19 cellular contexts compared by ENCODE assay signal in genomic region chr2:177694348-177694747, GRCh38.
DNase-seq lines count a peak whose midpoint lies in the region; ATAC-seq, FAIRE-seq and TF ChIP-seq lines count a peak whose summit lies in the region.
"Had no signal": no experiment of that assay in that cellular context is flagged by ENCODE, and none has a peak within 500 bp of the region (broad histone marks: within the 10 kb centered on the region; RNA-seq: fewer than 3 reads in every experiment).

No MANE protein-coding gene starts in this region.

- H3K4me3 Mint-ChIP-seq in mesothelial cell of epicardium: no peak overlapping the region
- H3K4me3 Mint-ChIP-seq: CD4-positive, alpha-beta memory T cell; GM23338; H9; HFFc6 had no signal

- TF ChIP-seq RAD21 in K562 (CRISPR knock-in tag; conservative IDR thresholded peaks at IDR 0.05 in 1 of 2, IDR thresholded peaks at IDR 0.05 in 1 of 2): no peak

- TF ChIP-seq CTCF in K562 (IDR thresholded peaks at IDR 0.05 in 2 of 3, conservative IDR thresholded peaks at IDR 0.05 in 1 of 3; ENCODE audit: insufficient read depth in 2 of 3, low read depth in 1 of 3, low read length in 3 of 3): no peak
- TF ChIP-seq CTCF in mesothelial cell of epicardium (IDR thresholded peaks at IDR 0.05; ENCODE audit: unreplicated experiment): no peak
- TF ChIP-seq CTCF in smooth muscle cell (IDR thresholded peaks at IDR 0.05; ENCODE audit: borderline replicate concordance, insufficient read depth, poor library complexity, severe bottlenecking): no peak

- H2AFZ ChIP-seq in K562 (ENCODE audit: low read depth, low read length) (no peak overlapping the region), smooth muscle cell (ENCODE audit: low read depth) (no peak overlapping the region)
- H2AFZ ChIP-seq: GM23338 had no signal

- H3K4me2 ChIP-seq in K562 (ENCODE audit: insufficient read depth, low read length) (no peak overlapping the region), smooth muscle cell (peak overlapping the region; percentile 9)
- H3K4me2 ChIP-seq: GM23338 had no signal

- DNase-seq in K562 (ENCODE audit: extremely low read depth in 1 of 4, low spot score in 3 of 4) (no peak), mesothelial cell of epicardium (ENCODE audit: low spot score in 2 of 2, unreplicated experiment in 2 of 2) (no peak), smooth muscle cell (lab: John Stamatoyannopoulos, UW; ENCODE audit: unreplicated experiment) (no peak), NCI-H128 (lab: John Stamatoyannopoulos, UW; ENCODE audit: unreplicated experiment) (no peak), ecto neural progenitor cell (ENCODE audit: low spot score) (no peak)
- DNase-seq: C1 segment of cervical spinal cord; Calu3; CD4-positive, alpha-beta memory T cell; COR-L47; DMS53; DMS79 treated with DMSO at 0.1 percent for 48 hours; GF-D8; H9; HFFc6 had no signal

- no peaks in the 10 kb centered on the region for H3F3A ChIP-seq in smooth muscle cell (ENCODE audit: low read depth)

- no TSS peak for BruUV-seq in K562 (replicated peaks; lab: Mats Ljungman, UMichigan)

- H3K9me3 Mint-ChIP-seq in mesothelial cell of epicardium: no peaks in the 10 kb centered on the region
- H3K9me3 Mint-ChIP-seq: CD4-positive, alpha-beta memory T cell; GM23338; H9; HFFc6 had no signal

- H3K27ac Mint-ChIP-seq in mesothelial cell of epicardium: peak overlapping the region; percentile 64
- H3K27ac Mint-ChIP-seq: CD4-positive, alpha-beta memory T cell; GM23338; H9; HFFc6 had no signal

- POLR2A ChIA-PET in K562 (lab: Yijun Ruan, JAX): interaction anchor here (0.8 to 1.4 kb wide), 5 partner anchors 8 to 450 kb away, joined by 3 to 9 read pairs (median 4); no protein-coding TSS in a partner anchor

- H3K79me2 ChIP-seq in K562 (ENCODE audit: control insufficient read depth, insufficient read depth, low read length) (no peaks in the 10 kb centered on the region), smooth muscle cell (ENCODE audit: low read depth) (no peaks in the 10 kb centered on the region)

- FAIRE-seq in K562 (lab: Jason Lieb, UNC): no peak
- FAIRE-seq: GM12891, GM18507 had no signal

- no peaks in the 10 kb centered on the region for H3K27me3 ChIP-seq in K562 (ENCODE audit: control insufficient read depth in 2 of 2, insufficient read depth in 2 of 2, low read length in 2 of 2)
- H3K27me3 ChIP-seq in smooth muscle cell (ENCODE audit: low read depth): no peaks in the 10 kb centered on the region

- TF ChIP-seq EP300 in K562 (IDR thresholded peaks at IDR 0.05; ENCODE audit: low read length): no peak

- peaks cover 11% of the 10 kb centered on the region for H3K36me3 Mint-ChIP-seq in mesothelial cell of epicardium
- H3K36me3 Mint-ChIP-seq: CD4-positive, alpha-beta memory T cell had no signal

- intact Hi-C loops in K562 (cut with micrococcal nuclease): loop anchor here (5.0 kb wide), 1 partner anchor 57 kb away; no protein-coding TSS in a partner anchor

- H3K9ac ChIP-seq in K562 (ENCODE audit: insufficient read depth in 1 of 2, low read depth in 2 of 2, low read length in 2 of 2) (no peak overlapping the region), smooth muscle cell (ENCODE audit: low read depth) (no peak overlapping the region)

- peaks cover 62% of the 10 kb centered on the region for H3K4me1 Mint-ChIP-seq in mesothelial cell of epicardium
- H3K4me1 Mint-ChIP-seq: CD4-positive, alpha-beta memory T cell had no signal

- ATAC-seq in K562 (no peak), GM19324 (IDR thresholded peaks at IDR 0.05; ENCODE audit: low FRiP score, unreplicated experiment) (no peak)
- ATAC-seq: GM23338, HCT116 had no signal

- H3K36me3 ChIP-seq in K562 (ENCODE audit: control insufficient read depth, insufficient read depth, low read length) (no peaks in the 10 kb centered on the region), smooth muscle cell (ENCODE audit: low read depth) (no peaks in the 10 kb centered on the region)

- TF ChIP-seq POLR2A in K562 (conservative IDR thresholded peaks at IDR 0.05): no peak

- H3K4me1 ChIP-seq in K562 (replicated peaks in 1 of 2; ENCODE audit: control insufficient read depth in 2 of 2, insufficient read depth in 2 of 2, low read length in 2 of 2) (peaks cover 7 to 25% of the 10 kb centered on the region in 2 experiments; a peak in 4 of 5 replicates), smooth muscle cell (ENCODE audit: low read depth) (no peaks in the 10 kb centered on the region)

- no peaks in the 10 kb centered on the region for H3K9me1 ChIP-seq in K562 (ENCODE audit: control insufficient read depth, insufficient read depth, low read length)

- peak overlapping the region; percentile 13; the same call in 1 of the 3 replicates for H3K27ac ChIP-seq in K562 (ENCODE audit: extremely low read depth, low read depth, low read length)
- H3K27ac ChIP-seq in smooth muscle cell (ENCODE audit: low read depth): no peak overlapping the region

- H4K20me1 ChIP-seq in K562 (replicated peaks; ENCODE audit: control insufficient read depth, insufficient read depth, low read length) (no peaks in the 10 kb centered on the region), smooth muscle cell (ENCODE audit: low read depth) (no peaks in the 10 kb centered on the region)

- no peak overlapping the region for H3K4me3 ChIP-seq in K562
- H3K4me3 ChIP-seq in smooth muscle cell: no peak overlapping the region
- H3K4me3 ChIP-seq: GM23338 had no signal

- no peaks in the 10 kb centered on the region for H3K9me3 ChIP-seq in K562 (replicated peaks; ENCODE audit: control insufficient read depth, insufficient read depth, low read depth, low read length)
- no peaks in the 10 kb centered on the region for H3K9me3 ChIP-seq in smooth muscle cell (replicated peaks; ENCODE audit: low read depth)

- CTCF ChIA-PET in K562 (lab: Yijun Ruan, JAX; ENCODE audit: low intra/inter-chr PET ratio): no interaction called here

- no peaks in the 10 kb centered on the region for H3K27me3 Mint-ChIP-seq in mesothelial cell of epicardium (ENCODE audit: low read depth)

- in situ Hi-C loops in K562 (cut with MboI): no loop called here

TF ChIP-seq in K562, 482 proteins besides CTCF, POLR2A, EP300 and RAD21 (continues in another document):
- TF ChIP-seq ZNF644 (tag; IDR thresholded peaks at IDR 0.05; ENCODE audit: low read depth) (0 out of 2 replicates have a peak, but pooled peaks have one; percentile 6), FOXO4 (CRISPR knock-in tag; IDR thresholded peaks at IDR 0.05) (no peak), POLR2H (tag; IDR thresholded peaks at IDR 0.05; ENCODE audit: low read depth) (no peak), SUPT5H (IDR thresholded peaks at IDR 0.05) (no peak), TAF9B (IDR thresholded peaks at IDR 0.05; ENCODE audit: partially characterized antibody) (peak; percentile 1), AFF4 (CRISPR knock-in tag; IDR thresholded peaks at IDR 0.05) (no peak), BCOR (IDR thresholded peaks at IDR 0.05) (peak; percentile 75; the same call in 1 of the 2 replicates), TSC22D4 (tag; IDR thresholded peaks at IDR 0.05) (no peak), ZNF668 (CRISPR knock-in tag; IDR thresholded peaks at IDR 0.05) (no peak), SMARCA5 (IDR thresholded peaks at IDR 0.05) (peak; percentile 65; the same call in 1 of the 2 replicates), ZFP36 (IDR thresholded peaks at IDR 0.05; ENCODE audit: low read depth, low read length, partially characterized antibody) (peak; percentile 51)
- TF ChIP-seq, protein P1, sequence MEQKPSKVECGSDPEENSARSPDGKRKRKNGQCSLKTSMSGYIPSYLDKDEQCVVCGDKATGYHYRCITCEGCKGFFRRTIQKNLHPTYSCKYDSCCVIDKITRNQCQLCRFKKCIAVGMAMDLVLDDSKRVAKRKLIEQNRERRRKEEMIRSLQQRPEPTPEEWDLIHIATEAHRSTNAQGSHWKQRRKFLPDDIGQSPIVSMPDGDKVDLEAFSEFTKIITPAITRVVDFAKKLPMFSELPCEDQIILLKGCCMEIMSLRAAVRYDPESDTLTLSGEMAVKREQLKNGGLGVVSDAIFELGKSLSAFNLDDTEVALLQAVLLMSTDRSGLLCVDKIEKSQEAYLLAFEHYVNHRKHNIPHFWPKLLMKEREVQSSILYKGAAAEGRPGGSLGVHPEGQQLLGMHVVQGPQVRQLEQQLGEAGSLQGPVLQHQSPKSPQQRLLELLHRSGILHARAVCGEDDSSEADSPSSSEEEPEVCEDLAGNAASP (IDR thresholded peaks at IDR 0.05): 0 out of 2 replicates have a peak, but pooled peaks have one; percentile 20
